ENCODE assay signal across 8 cellular contexts in the genomic region with DNA sequence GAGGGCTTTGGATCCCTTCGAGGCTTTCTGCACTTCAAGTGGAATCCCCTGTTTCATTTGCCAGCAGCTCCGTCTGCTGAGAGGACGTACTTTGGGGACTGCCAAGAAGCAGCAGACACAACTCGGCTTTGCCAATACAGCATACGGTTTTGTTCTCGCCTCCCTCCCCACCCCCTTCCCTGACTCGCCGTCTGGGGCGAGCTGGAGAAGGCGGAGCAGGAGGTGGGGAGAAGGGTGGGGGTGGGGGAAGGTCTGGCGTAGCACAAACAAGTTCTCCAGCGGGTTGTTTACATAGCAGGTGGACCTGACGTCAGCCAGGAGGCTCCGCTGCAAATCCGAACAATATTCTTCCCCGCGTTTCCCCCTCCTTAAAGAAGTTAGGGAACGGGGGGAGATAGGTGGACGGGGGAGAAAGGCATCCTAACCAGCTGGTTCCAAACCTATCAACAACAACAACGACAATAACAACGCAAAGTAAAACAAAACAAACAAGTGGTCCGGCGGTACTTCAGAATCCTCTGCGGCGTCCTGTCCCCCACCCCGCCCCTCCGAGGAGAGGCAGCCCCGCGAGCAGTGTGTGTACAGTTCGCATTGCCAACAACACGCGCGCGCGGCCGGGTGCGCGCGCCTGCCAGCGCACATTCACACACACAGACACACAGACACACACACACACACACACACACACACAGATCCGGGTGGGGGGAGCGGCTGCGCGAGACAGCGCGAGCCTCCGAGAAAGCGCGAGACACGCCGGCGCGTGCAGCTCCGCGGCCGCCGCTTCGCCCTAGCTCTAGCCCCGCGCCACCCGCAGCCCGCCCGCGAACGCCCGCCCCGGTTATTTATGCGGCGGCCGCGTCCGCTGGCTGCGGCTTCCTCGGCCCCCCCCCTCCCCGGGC.
A peak's percentile ranks its signal among the peaks of the same experiment; 100 is the strongest.
DNase-seq lines count a peak whose midpoint lies in the region; ATAC-seq, FAIRE-seq and TF ChIP-seq lines count a peak whose summit lies in the region.

No MANE protein-coding gene starts in this region.

- ATAC-seq in GM18502 (IDR thresholded peaks at IDR 0.05; ENCODE audit: poor library complexity, unreplicated experiment) = peak; percentile 45

- DNase-seq in AG04450 (ENCODE audit: low read depth, low spot score) = peak; percentile 60
- no peak for DNase-seq in LNCaP clone FGC (ENCODE audit: low read depth)
- peak; percentile 90 to 92 for DNase-seq in SHP77 (lab: John Stamatoyannopoulos, UW)
- DNase-seq in kidney epithelial cell (ENCODE audit: low read depth) = peak; percentile 18
- DNase-seq in small intestine = peak; percentile 95
- DNase-seq in KG1 (lab: John Stamatoyannopoulos, UW) = no peak

- no peaks in the 10 kb centered on the region for H3K4me1 ChIP-seq in small intestine (ENCODE audit: control insufficient read depth in 2 of 2, insufficient read depth in 1 of 2, low read depth in 1 of 2, low read length in 1 of 2)

- H3K4me3 ChIP-seq in AG04450 (ENCODE audit: low read depth, low read length) (peak overlapping the region; percentile 79), LNCaP clone FGC (ENCODE audit: low read depth, low read length) (peak overlapping the region; percentile 49), kidney epithelial cell (ENCODE audit: low read depth, low read length) (peak overlapping the region; percentile 54), small intestine (ENCODE audit: low read depth in 1 of 2, low read length in 2 of 2) (peak overlapping the region; percentile 51 to 94)

- H3K27me3 ChIP-seq in AG04450 (ENCODE audit: control insufficient read depth, insufficient read depth, low read length) = peaks cover 29% of the 10 kb centered on the region
- H3K27me3 ChIP-seq in kidney epithelial cell (ENCODE audit: control insufficient read depth, insufficient read depth, low read length) = peaks cover 44% of the 10 kb centered on the region
- H3K27me3 ChIP-seq in small intestine (ENCODE audit: control insufficient read depth in 2 of 2, insufficient read depth in 2 of 2, low read length in 2 of 2) = peaks cover 0 to 6% of the 10 kb centered on the region in 2 donors

- H3K36me3 ChIP-seq in kidney epithelial cell (ENCODE audit: control insufficient read depth, insufficient read depth, low read length) (no peaks in the 10 kb centered on the region), small intestine (ENCODE audit: control insufficient read depth in 2 of 2, insufficient read depth in 2 of 2, low read length in 2 of 2) (no peaks in the 10 kb centered on the region)

- H3K9me3 ChIP-seq in AG04450 (ENCODE audit: control insufficient read depth, insufficient read depth, low read length) (peaks cover 6% of the 10 kb centered on the region), small intestine (ENCODE audit: control insufficient read depth, low read depth) (no peaks in the 10 kb centered on the region)

- FAIRE-seq in small intestine (lab: Jason Lieb, UNC) = no peak

- CTCF ChIA-PET in AG04450 (lab: Charles Lee) = no interaction called here

- TF ChIP-seq CTCF in AG04450 (IDR thresholded peaks at IDR 0.05; ENCODE audit: low read depth, low read length) = no peak
- no peak for TF ChIP-seq CTCF in LNCaP clone FGC (IDR thresholded peaks at IDR 0.05; ENCODE audit: control insufficient read depth, extremely low read depth, insufficient read depth)
- TF ChIP-seq CTCF in kidney epithelial cell (IDR thresholded peaks at IDR 0.05; ENCODE audit: insufficient read depth, low read length, poor library complexity, severe bottlenecking) = no peak

- H3K27ac ChIP-seq in AG04450 (ENCODE audit: low read depth, low read length) (peak overlapping the region; percentile 31), cingulate gyrus (ENCODE audit: low read depth, low read length) (peak overlapping the region; percentile 84), small intestine (ENCODE audit: low read depth in 1 of 2, low read length in 1 of 2) (peak overlapping the region; percentile 93 to 95)

- 0 to 1% (median 0%) methylated on average over 50 to 75 of the region's 75 CpGs for WGBS in small intestine, 3 donors

- POLR2A ChIA-PET in AG04450 (lab: Yijun Ruan, JAX) = interaction anchor here (0.7 kb wide), 3 partner anchors 448 to 524 kb away, joined by 3 to 4 read pairs (median 3); no protein-coding TSS in a partner anchor

Comparison
In these comparisons a context has a peak if more than half of its experiments do, and no peak if none do; other contexts are left out.
1. DNase-seq: peak in AG04450 (single experiment), SHP77 (2 of 2), kidney epithelial cell (single experiment) and small intestine (single experiment); none in LNCaP clone FGC (single experiment) and KG1 (single experiment).
2. H3K27ac ChIP-seq: peak in every context shown above with its lines; median percentile 94 in small intestine; 84 in cingulate gyrus; 31 in AG04450.
3. Peak in every context shown above with its lines, with median percentiles within 50 percentile points of each other: H3K4me3 ChIP-seq.